In the genomic region with DNA sequence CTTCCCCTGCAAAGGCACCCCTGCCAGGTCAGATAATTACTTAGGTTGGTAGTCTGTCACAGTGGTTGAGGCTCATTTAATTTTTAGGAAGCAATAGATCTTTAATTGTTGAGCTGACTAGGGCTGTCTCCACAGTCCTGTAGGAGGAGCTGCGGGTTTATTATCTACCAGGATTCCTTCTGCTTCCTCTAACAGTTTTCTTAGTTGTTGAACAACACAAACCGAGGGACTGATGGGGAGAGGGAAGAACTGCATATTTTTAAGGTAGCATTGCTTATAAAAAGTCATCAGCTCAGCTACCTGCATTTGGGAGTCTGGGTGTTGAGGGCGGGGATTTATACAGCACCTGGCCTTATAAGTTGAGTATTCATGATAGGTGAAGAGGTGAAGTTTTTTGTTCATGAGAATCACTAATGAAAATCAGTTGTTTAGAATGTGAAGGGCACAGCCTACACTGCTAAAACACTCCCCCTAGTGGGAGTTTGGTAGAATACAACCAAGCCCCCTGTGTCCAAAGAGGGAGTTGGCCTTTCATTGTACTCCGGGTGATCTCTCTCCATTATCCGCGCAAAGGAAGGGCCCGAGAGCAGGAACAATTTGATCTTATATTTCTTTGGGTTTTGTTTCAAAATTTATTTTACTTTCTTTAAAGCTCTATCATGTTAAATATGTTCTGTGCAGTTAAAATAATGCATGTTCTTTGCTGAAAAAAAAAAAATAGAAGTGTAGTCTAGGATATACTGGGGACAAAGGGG, we compare ENCODE assay signal across 8 cellular contexts.
DNase-seq lines count a peak whose midpoint lies in the region; ATAC-seq and TF ChIP-seq lines count a peak whose summit lies in the region.

No MANE protein-coding gene starts in this region.

- H3K27ac ChIP-seq in ascending aorta: peak overlapping the region in 1 of 2 donors; percentile 23
- H3K27ac ChIP-seq in right atrium auricular region: peak overlapping the region in 1 of 2 donors; percentile 47
- H3K27ac ChIP-seq in sigmoid colon: peak overlapping the region in 3 of 4 donors; percentile 36 to 47 (median 44)

- TF ChIP-seq POLR2A in sigmoid colon (IDR thresholded peaks at IDR 0.05): no peak

- H3K36me3 ChIP-seq in ascending aorta: peaks cover 31 to 49% of the 10 kb centered on the region in 2 donors
- H3K36me3 ChIP-seq in right atrium auricular region: peaks cover 45% of the 10 kb centered on the region
- peaks cover 13 to 57% (median 32%) of the 10 kb centered on the region in 4 donors for H3K36me3 ChIP-seq in sigmoid colon

- no peaks in the 10 kb centered on the region for H3K4me1 ChIP-seq in ascending aorta
- H3K4me1 ChIP-seq in right atrium auricular region: peaks cover 0 to 18% of the 10 kb centered on the region in 2 donors
- peaks cover 0 to 26% (median 6%) of the 10 kb centered on the region in 4 donors for H3K4me1 ChIP-seq in sigmoid colon

- peak; percentile 57 to 87 (median 81) for TF ChIP-seq CTCF in ascending aorta (IDR thresholded peaks at IDR 0.05)
- TF ChIP-seq CTCF in right atrium auricular region (IDR thresholded peaks at IDR 0.05): peak; percentile 76 to 92
- TF ChIP-seq CTCF in sigmoid colon (IDR thresholded peaks at IDR 0.05): peak; percentile 80 to 94 (median 83)

- H3K27me3 ChIP-seq in ascending aorta (no peaks in the 10 kb centered on the region), right atrium auricular region (no peaks in the 10 kb centered on the region), sigmoid colon (no peaks in the 10 kb centered on the region)

- DNase-seq in Right ventricle myocardium inferior (ENCODE audit: missing footprints) (no peak), cardiac septum (ENCODE audit: low spot score) (no peak), KG1 (lab: John Stamatoyannopoulos, UW) (peak; percentile 87), RKO (ENCODE audit: low spot score) (peak; percentile 68), ascending aorta (ENCODE audit: low spot score in 2 of 2) (no peak), right atrium auricular region (ENCODE audit: low spot score) (peak; percentile 76), sigmoid colon (no peak)

- no peaks in the 10 kb centered on the region for H3K9me3 ChIP-seq in ascending aorta
- no peaks in the 10 kb centered on the region for H3K9me3 ChIP-seq in right atrium auricular region
- H3K9me3 ChIP-seq in sigmoid colon: no peaks in the 10 kb centered on the region

- 5 to 12% methylated on average over 7 of the region's 7 CpGs for WGBS in sigmoid colon, 2 donors

- no peak for TF ChIP-seq EP300 in sigmoid colon (IDR thresholded peaks at IDR 0.05)

- no peak overlapping the region for H3K4me3 ChIP-seq in ascending aorta
- H3K4me3 ChIP-seq in right atrium auricular region: no peak overlapping the region
- H3K4me3 ChIP-seq in sigmoid colon: no peak overlapping the region

- intact Hi-C loops in Right ventricle myocardium inferior (cut with DNase I) (loop anchor here (2.0 to 10.0 kb wide), 5 partner anchors 136 to 689 kb away; partner anchors contain the start of gene RREB1), cardiac septum (cut with DNase I) (loop anchor here (1.0 to 5.0 kb wide), 3 partner anchors 520 to 686 kb away; no protein-coding TSS in a partner anchor), ascending aorta (cut with DNase I) (loop anchor here (2.0 to 5.0 kb wide), 4 partner anchors 136 to 567 kb away; partner anchors contain the start of gene RREB1), sigmoid colon (cut with DNase I) (loop anchor here (1.0 to 5.0 kb wide), 4 partner anchors 136 to 566 kb away; partner anchors contain the start of gene RREB1)

- peak; percentile 51 for ATAC-seq in Right ventricle myocardium inferior
- ATAC-seq in GM21576 (IDR thresholded peaks at IDR 0.05; ENCODE audit: unreplicated experiment): no peak

Comparison
In these comparisons a context has a peak if more than half of its experiments do, and no peak if none do; other contexts are left out.
1. DNase-seq: peak in KG1 (single experiment), RKO (single experiment) and right atrium auricular region (single experiment); none in Right ventricle myocardium inferior (single experiment), cardiac septum (single experiment), ascending aorta (0 of 2) and sigmoid colon (single experiment).
2. Peak in every context shown above with its lines, with median percentiles within 50 percentile points of each other: CTCF ChIP-seq.